In the genomic region with DNA sequence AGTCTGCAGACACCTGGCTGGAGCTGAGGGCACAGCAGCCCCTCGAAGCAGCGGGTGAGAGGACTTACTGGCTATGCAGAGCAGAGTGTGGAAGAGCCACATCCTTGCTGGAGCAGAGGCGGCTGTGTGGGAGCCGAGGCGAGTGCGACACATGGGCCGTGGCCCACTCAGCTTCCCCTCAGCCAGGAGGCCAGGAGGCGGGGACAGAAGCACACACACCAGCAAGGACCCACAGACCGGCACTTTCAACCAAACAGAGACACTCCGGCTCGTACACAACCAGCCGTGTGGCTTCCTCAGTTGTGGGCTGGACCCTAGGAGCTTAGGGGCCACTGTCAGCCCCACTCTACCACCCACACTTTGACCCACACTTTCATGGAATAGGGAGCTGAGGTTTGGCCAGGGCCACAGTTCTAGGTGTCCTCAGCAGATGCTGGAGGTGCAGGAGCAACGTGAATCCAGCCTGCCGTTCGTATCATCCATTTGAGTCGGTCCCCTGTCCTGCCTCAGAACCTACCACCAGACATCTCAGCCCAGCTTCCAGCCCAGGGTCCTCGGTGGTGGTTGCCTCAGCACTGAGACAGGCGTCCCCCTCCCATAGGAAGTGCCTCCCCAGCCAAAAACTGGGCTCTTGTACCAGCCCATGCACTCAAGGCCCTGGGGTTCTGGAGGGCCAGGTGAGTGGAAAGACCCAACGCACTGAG, we compare ENCODE assay signal across 9 cellular contexts. TPM values are rescaled to one million over a fixed set of nuclear protein-coding genes. Genes with fewer than 3 reads are reported as not detected.
DNase-seq lines count a peak whose midpoint lies in the region; ATAC-seq lines count a peak whose summit lies in the region.
"Had no signal": no experiment of that assay in that cellular context is flagged by ENCODE, and none has a peak within 500 bp of the region (broad histone marks: within the 10 kb centered on the region; RNA-seq: fewer than 3 reads in every experiment).

ITGAE (minus strand) TSS at position 146 of the 704 bp plus-strand sequence; CDS start at position 102, 44 bp downstream.

- H3K27me3 Mint-ChIP-seq in activated T-cell treated with anti-CD3 and anti-CD28 coated beads, Interleukin-2, amount 50 U/mL, for 24 hours, result no peaks in the 10 kb centered on the region
- H3K27me3 Mint-ChIP-seq in memory B cell, result no peaks in the 10 kb centered on the region

- H3K27ac Mint-ChIP-seq in activated T-cell treated with anti-CD3 and anti-CD28 coated beads, Interleukin-2, amount 50 U/mL, for 24 hours, result peak within 1 kb of the TSS; percentile 67
- no peak within 1 kb of the TSS for H3K27ac Mint-ChIP-seq in memory B cell

- no peak for DNase-seq in activated T-cell treated with anti-CD3 and anti-CD28 coated beads, Interleukin-2, amount 50 U/mL, for 24 hours
- DNase-seq in activated T-cell treated with anti-CD3 and anti-CD28 coated beads for 4 hours (no peak), dermis blood vessel endothelial cell (no peak), memory B cell (ENCODE audit: low spot score in 2 of 2) (no peak), ureter (ENCODE audit: low spot score) (no peak), HPDE6-E6E7 (ENCODE audit: extremely low spot score) (no peak), medulla oblongata (ENCODE audit: extremely low spot score) (no peak), midbrain (lab: John Stamatoyannopoulos, UW) (no peak)
- DNase-seq: NCI-H1092 treated with DMSO at 0.1 percent for 48 hours had no signal

- H3K9me3 Mint-ChIP-seq in activated T-cell treated with anti-CD3 and anti-CD28 coated beads, Interleukin-2, amount 50 U/mL, for 24 hours, result no peaks in the 10 kb centered on the region
- H3K9me3 Mint-ChIP-seq in memory B cell, result no peaks in the 10 kb centered on the region

- H3K4me3 Mint-ChIP-seq in activated T-cell treated with anti-CD3 and anti-CD28 coated beads, Interleukin-2, amount 50 U/mL, for 24 hours, result peak within 1 kb of the TSS; percentile 47
- peak within 1 kb of the TSS; percentile 41 for H3K4me3 Mint-ChIP-seq in memory B cell

- ATAC-seq in memory B cell (ENCODE audit: low read depth), result no peak

- peaks cover 50% of the 10 kb centered on the region for H3K4me1 Mint-ChIP-seq in activated T-cell treated with anti-CD3 and anti-CD28 coated beads, Interleukin-2, amount 50 U/mL, for 24 hours (ENCODE audit: low read depth)
- peaks cover 41% of the 10 kb centered on the region for H3K4me1 Mint-ChIP-seq in memory B cell

- peaks cover 28% of the 10 kb centered on the region for H3K36me3 Mint-ChIP-seq in activated T-cell treated with anti-CD3 and anti-CD28 coated beads, Interleukin-2, amount 50 U/mL, for 24 hours (ENCODE audit: low read depth)
- peaks cover 2% of the 10 kb centered on the region for H3K36me3 Mint-ChIP-seq in memory B cell

RNA-seq across cellular contexts. Expression of gene ITGAE, which starts in this region (rescaled TPM):
- total RNA-seq in dermis blood vessel endothelial cell (7.3 and 15.7 TPM in 2 replicates), ureter (28.5 TPM)
